1 cellular context compared by ENCODE assay signal in the genomic region with DNA sequence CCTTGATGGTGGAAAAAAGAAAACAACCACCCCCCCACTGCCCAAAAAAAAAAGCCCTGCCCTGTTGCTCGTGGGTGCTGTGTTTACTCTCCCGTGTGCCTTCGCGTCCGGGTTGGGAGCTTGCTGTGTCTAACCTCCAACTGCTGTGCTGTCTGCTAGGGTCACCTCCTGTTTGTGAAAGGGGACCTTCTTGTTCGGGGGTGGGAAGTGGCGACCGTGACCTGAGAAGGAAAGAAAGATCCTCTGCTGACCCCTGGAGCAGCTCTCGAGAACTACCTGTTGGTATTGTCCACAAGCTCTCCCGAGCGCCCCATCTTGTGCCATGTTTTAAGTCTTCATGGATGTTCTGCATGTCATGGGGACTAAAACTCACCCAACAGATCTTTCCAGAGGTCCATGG.
TF ChIP-seq lines count a peak whose summit lies in the region.

No MANE protein-coding gene starts in this region.

TF ChIP-seq in Ishikawa, 13 proteins besides CTCF, POLR2A, EP300 and RAD21 (continued from another document):
- TF ChIP-seq, protein P1, sequence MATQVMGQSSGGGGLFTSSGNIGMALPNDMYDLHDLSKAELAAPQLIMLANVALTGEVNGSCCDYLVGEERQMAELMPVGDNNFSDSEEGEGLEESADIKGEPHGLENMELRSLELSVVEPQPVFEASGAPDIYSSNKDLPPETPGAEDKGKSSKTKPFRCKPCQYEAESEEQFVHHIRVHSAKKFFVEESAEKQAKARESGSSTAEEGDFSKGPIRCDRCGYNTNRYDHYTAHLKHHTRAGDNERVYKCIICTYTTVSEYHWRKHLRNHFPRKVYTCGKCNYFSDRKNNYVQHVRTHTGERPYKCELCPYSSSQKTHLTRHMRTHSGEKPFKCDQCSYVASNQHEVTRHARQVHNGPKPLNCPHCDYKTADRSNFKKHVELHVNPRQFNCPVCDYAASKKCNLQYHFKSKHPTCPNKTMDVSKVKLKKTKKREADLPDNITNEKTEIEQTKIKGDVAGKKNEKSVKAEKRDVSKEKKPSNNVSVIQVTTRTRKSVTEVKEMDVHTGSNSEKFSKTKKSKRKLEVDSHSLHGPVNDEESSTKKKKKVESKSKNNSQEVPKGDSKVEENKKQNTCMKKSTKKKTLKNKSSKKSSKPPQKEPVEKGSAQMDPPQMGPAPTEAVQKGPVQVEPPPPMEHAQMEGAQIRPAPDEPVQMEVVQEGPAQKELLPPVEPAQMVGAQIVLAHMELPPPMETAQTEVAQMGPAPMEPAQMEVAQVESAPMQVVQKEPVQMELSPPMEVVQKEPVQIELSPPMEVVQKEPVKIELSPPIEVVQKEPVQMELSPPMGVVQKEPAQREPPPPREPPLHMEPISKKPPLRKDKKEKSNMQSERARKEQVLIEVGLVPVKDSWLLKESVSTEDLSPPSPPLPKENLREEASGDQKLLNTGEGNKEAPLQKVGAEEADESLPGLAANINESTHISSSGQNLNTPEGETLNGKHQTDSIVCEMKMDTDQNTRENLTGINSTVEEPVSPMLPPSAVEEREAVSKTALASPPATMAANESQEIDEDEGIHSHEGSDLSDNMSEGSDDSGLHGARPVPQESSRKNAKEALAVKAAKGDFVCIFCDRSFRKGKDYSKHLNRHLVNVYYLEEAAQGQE (IDR thresholded peaks at IDR 0.05; ENCODE audit: low read depth): no peak
- TF ChIP-seq TAF1 (IDR thresholded peaks at IDR 0.05; ENCODE audit: low read depth): no peak
